17 cellular contexts compared by ENCODE assay signal in the genomic region with DNA sequence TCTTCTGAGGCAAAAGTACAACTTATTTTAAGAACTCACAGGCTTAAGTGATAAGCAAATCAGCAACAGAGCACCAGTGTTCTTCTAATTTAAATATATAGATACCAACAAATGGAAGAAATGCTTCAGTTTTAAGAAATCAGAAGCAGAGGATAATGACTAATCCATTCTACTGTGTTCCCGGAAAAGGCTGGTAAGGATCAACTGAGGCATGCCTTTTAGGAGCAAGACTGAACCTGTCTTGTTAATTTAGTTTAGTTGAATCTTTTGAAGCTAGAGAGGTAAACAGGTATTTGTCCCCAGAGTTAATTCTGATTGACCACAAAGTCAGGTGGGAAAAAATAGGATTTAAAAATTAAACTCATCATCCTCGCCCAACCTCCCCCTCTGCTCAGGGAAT. TPM values are rescaled to one million over a fixed set of nuclear protein-coding genes. Genes with fewer than 3 reads are reported as not detected.
DNase-seq lines count a peak whose midpoint lies in the region; ATAC-seq and TF ChIP-seq lines count a peak whose summit lies in the region.
"Had no signal": no experiment of that assay in that cellular context is flagged by ENCODE, and none has a peak within 500 bp of the region (broad histone marks: within the 10 kb centered on the region; RNA-seq: fewer than 3 reads in every experiment).

No MANE protein-coding gene starts in this region.

- H3K9me3 Mint-ChIP-seq in nephron progenitor cell: peaks cover 30% of the 10 kb centered on the region
- peaks cover 18% of the 10 kb centered on the region for H3K9me3 Mint-ChIP-seq in activated T-helper 2 cell treated with anti-CD3 and anti-CD28 coated beads, Interferon-gamma antibody, Interleukin-2, Interleukin-4, amounts not matched to agents 10 μg/mL and 5 μg/mL and 100 μg/mL, durations not matched to agents 14 hours and 24 hours and 36 hours

- intact Hi-C loops in activated T-helper 2 cell treated with anti-CD3 and anti-CD28 coated beads, Interferon-gamma antibody, Interleukin-2, Interleukin-4, amounts not matched to agents 10 μg/mL and 5 μg/mL and 100 μg/mL, durations not matched to agents 14 hours and 24 hours and 36 hours (cut with micrococcal nuclease): no loop called here

- peaks cover 18% of the 10 kb centered on the region for H3K4me1 Mint-ChIP-seq in nephron progenitor cell
- peaks cover 4% of the 10 kb centered on the region for H3K4me1 Mint-ChIP-seq in activated T-helper 2 cell treated with anti-CD3 and anti-CD28 coated beads, Interferon-gamma antibody, Interleukin-2, Interleukin-4, amounts not matched to agents 10 μg/mL and 5 μg/mL and 100 μg/mL, durations not matched to agents 14 hours and 24 hours and 36 hours (ENCODE audit: low read depth)

- no peaks in the 10 kb centered on the region for H3K27me3 Mint-ChIP-seq in nephron progenitor cell (ENCODE audit: low read depth, poor library complexity)
- no peaks in the 10 kb centered on the region for H3K27me3 Mint-ChIP-seq in activated T-helper 2 cell treated with anti-CD3 and anti-CD28 coated beads, Interferon-gamma antibody, Interleukin-2, Interleukin-4, amounts not matched to agents 10 μg/mL and 5 μg/mL and 100 μg/mL, durations not matched to agents 14 hours and 24 hours and 36 hours (ENCODE audit: low read depth)
- H3K27me3 Mint-ChIP-seq: CD4-positive, CD25-positive, alpha-beta regulatory T cell had no signal

- in situ Hi-C loops in G401 (cut with HindIII; ENCODE audit: low sequenced_read_pairs): no loop called here

- no peak overlapping the region for H3K4me3 ChIP-seq in epithelial cell of esophagus (ENCODE audit: low read length)
- H3K4me3 ChIP-seq: GM23248, HAP-1 had no signal

- peaks cover 83% of the 10 kb centered on the region for H3K36me3 Mint-ChIP-seq in nephron progenitor cell (ENCODE audit: low read depth)
- peaks cover 86% of the 10 kb centered on the region for H3K36me3 Mint-ChIP-seq in activated T-helper 2 cell treated with anti-CD3 and anti-CD28 coated beads, Interferon-gamma antibody, Interleukin-2, Interleukin-4, amounts not matched to agents 10 μg/mL and 5 μg/mL and 100 μg/mL, durations not matched to agents 14 hours and 24 hours and 36 hours (ENCODE audit: low read depth)

- TF ChIP-seq CTCF in epithelial cell of esophagus (IDR thresholded peaks at IDR 0.05; ENCODE audit: insufficient read depth, low read depth, low read length, missing control alignments) (no peak), nephron progenitor cell (IDR thresholded peaks at IDR 0.05) (no peak)

- H3K27ac Mint-ChIP-seq in nephron progenitor cell: peak overlapping the region; percentile 78
- no peak overlapping the region for H3K27ac Mint-ChIP-seq in activated T-helper 2 cell treated with anti-CD3 and anti-CD28 coated beads, Interferon-gamma antibody, Interleukin-2, Interleukin-4, amounts not matched to agents 10 μg/mL and 5 μg/mL and 100 μg/mL, durations not matched to agents 14 hours and 24 hours and 36 hours

- ATAC-seq in esophagus mucosa (peak; percentile 76), GM18873 (IDR thresholded peaks at IDR 0.05; ENCODE audit: low FRiP score, unreplicated experiment) (no peak), GM18520 (IDR thresholded peaks at IDR 0.05; ENCODE audit: unreplicated experiment) (no peak)

- H3K4me3 Mint-ChIP-seq in nephron progenitor cell: no peak overlapping the region
- H3K4me3 Mint-ChIP-seq in activated T-helper 2 cell treated with anti-CD3 and anti-CD28 coated beads, Interferon-gamma antibody, Interleukin-2, Interleukin-4, amounts not matched to agents 10 μg/mL and 5 μg/mL and 100 μg/mL, durations not matched to agents 14 hours and 24 hours and 36 hours (ENCODE audit: low read depth): no peak overlapping the region
- H3K4me3 Mint-ChIP-seq: CD4-positive, CD25-positive, alpha-beta regulatory T cell had no signal

- peak; percentile 67 for DNase-seq in epithelial cell of esophagus (ENCODE audit: low read depth)
- DNase-seq in nephron progenitor cell: no peak
- DNase-seq in activated T-helper 2 cell treated with anti-CD3 and anti-CD28 coated beads, Interferon-gamma antibody, Interleukin-2, Interleukin-4, amounts not matched to agents 10 μg/mL and 5 μg/mL and 100 μg/mL, durations not matched to agents 14 hours and 24 hours and 36 hours (ENCODE audit: low spot score): no peak
- no peak for DNase-seq in G401 (ENCODE audit: low spot score)
- DNase-seq: ACHN; BE2C; C1 segment of cervical spinal cord; Caco-2; CD4-positive, CD25-positive, alpha-beta regulatory T cell; DMS153; DMS79; GF-D8; GM23248 had no signal

RNA-seq across cellular contexts. Expression of a gene that starts 51.8 kb away (rescaled TPM):
- 13.6 TPM for total RNA-seq in esophagus mucosa
- 28.4 and 30.6 TPM in 2 replicates for total RNA-seq in activated T-helper 2 cell treated with anti-CD3 and anti-CD28 coated beads, Interferon-gamma antibody, Interleukin-2, Interleukin-4, amounts not matched to agents 10 μg/mL and 5 μg/mL and 100 μg/mL, durations not matched to agents 14 hours and 24 hours and 36 hours
- 2.2 and 3.7 TPM in 2 replicates for total RNA-seq in G401 (2014; rRNA removed; shearing (Covaris generic))
